Comparison of ENCODE assay signal across 17 cellular contexts in genomic region chr16:74568961-74569631, GRCh38. TPM values are rescaled to one million over a fixed set of nuclear protein-coding genes. Genes with fewer than 3 reads are reported as not detected.
DNase-seq lines count a peak whose midpoint lies in the region; ATAC-seq, FAIRE-seq and TF ChIP-seq lines count a peak whose summit lies in the region.
"Had no signal": no experiment of that assay in that cellular context is flagged by ENCODE, and none has a peak within 500 bp of the region (broad histone marks: within the 10 kb centered on the region; RNA-seq: fewer than 3 reads in every experiment).

No MANE protein-coding gene starts in this region.

- no peak overlapping the region for H4K91ac ChIP-seq in mesenchymal stem cell (ENCODE audit: low read length)

- H3K27ac Mint-ChIP-seq in CD4-positive, CD25-positive, alpha-beta regulatory T cell: peak overlapping the region in 1 of 3 donors; percentile 91
- H3K27ac Mint-ChIP-seq in HFFc6 (peak overlapping the region; percentile 14; the same call in 1 of the 2 replicates), CD14-positive monocyte (no peak overlapping the region)
- H3K27ac Mint-ChIP-seq: activated CD4-positive, alpha-beta memory T cell treated with anti-CD3 and anti-CD28 coated beads for 36 hours had no signal

- H3K36me3 Mint-ChIP-seq in CD4-positive, CD25-positive, alpha-beta regulatory T cell: peaks cover 13% of the 10 kb centered on the region
- H3K36me3 Mint-ChIP-seq in HFFc6 (ENCODE audit: low read depth) (0 out of 2 replicates have a peak, but pooled peaks cover 4% of the 10 kb centered on the region), CD14-positive monocyte (peaks cover 3% of the 10 kb centered on the region in 2 donors)
- H3K36me3 Mint-ChIP-seq: activated CD4-positive, alpha-beta memory T cell treated with anti-CD3 and anti-CD28 coated beads for 36 hours had no signal

- TF ChIP-seq CTCF in HFFc6 (IDR thresholded peaks at IDR 0.05) (no peak), bronchial epithelial cell (IDR thresholded peaks at IDR 0.05; ENCODE audit: insufficient read depth, low read length, severe bottlenecking) (no peak), uterus (IDR thresholded peaks at IDR 0.05) (no peak), CD14-positive monocyte (IDR thresholded peaks at IDR 0.05) (no peak)

- H2BK5ac ChIP-seq in mesenchymal stem cell (ENCODE audit: low read depth, low read length, poor library complexity, severe bottlenecking): no peak overlapping the region

- no peak overlapping the region for H3K4ac ChIP-seq in mesenchymal stem cell (ENCODE audit: low read depth in 1 of 2, low read length in 2 of 2)

- peaks cover 22% of the 10 kb centered on the region for H3K79me1 ChIP-seq in mesenchymal stem cell (replicated peaks; ENCODE audit: low read length, poor library complexity, severe bottlenecking)

- no peak overlapping the region for H2BK15ac ChIP-seq in mesenchymal stem cell (ENCODE audit: low read depth, poor library complexity, severe bottlenecking)

- H3K9ac ChIP-seq in mesenchymal stem cell (ENCODE audit: low read length): no peak overlapping the region

- H3K4me2 ChIP-seq in mesenchymal stem cell (ENCODE audit: low read length, poor library complexity, severe bottlenecking): no peak overlapping the region

- H2BK120ac ChIP-seq in mesenchymal stem cell (ENCODE audit: low read depth, low read length): no peak overlapping the region

- WGBS in mesenchymal stem cell: 93% methylated on average over 4 of the region's 5 CpGs

- H3K27me3 Mint-ChIP-seq in CD4-positive, CD25-positive, alpha-beta regulatory T cell: no peaks in the 10 kb centered on the region
- H3K27me3 Mint-ChIP-seq in HFFc6 (ENCODE audit: insufficient read depth) (no peaks in the 10 kb centered on the region), CD14-positive monocyte (ENCODE audit: low read depth in 3 of 3) (no peaks in the 10 kb centered on the region)
- H3K27me3 Mint-ChIP-seq: activated CD4-positive, alpha-beta memory T cell treated with anti-CD3 and anti-CD28 coated beads for 36 hours had no signal

- H4K8ac ChIP-seq in mesenchymal stem cell (ENCODE audit: low read length): peak overlapping the region; percentile 37

- H3K36me3 ChIP-seq in CD4-positive, CD25-positive, alpha-beta regulatory T cell (ENCODE audit: control insufficient read depth, insufficient read depth, low read length): no peaks in the 10 kb centered on the region
- H3K36me3 ChIP-seq in bronchial epithelial cell (ENCODE audit: control insufficient read depth, insufficient read depth, low read length) (no peaks in the 10 kb centered on the region), mesenchymal stem cell (ENCODE audit: control insufficient read depth in 1 of 2, insufficient read depth in 2 of 2, low read depth in 1 of 2, low read length in 2 of 2) (no peaks in the 10 kb centered on the region), uterus (no peaks in the 10 kb centered on the region)
- H3K36me3 ChIP-seq: cardiac muscle cell, lower lobe of right lung had no signal

- H3K4me3 ChIP-seq in CD4-positive, CD25-positive, alpha-beta regulatory T cell (ENCODE audit: low read depth, low read length): peak overlapping the region; percentile 38
- H3K4me3 ChIP-seq in bronchial epithelial cell (ENCODE audit: low read depth, low read length) (no peak overlapping the region), mesenchymal stem cell (ENCODE audit: insufficient read depth in 1 of 2, low read depth in 1 of 2, low read length in 2 of 2) (no peak overlapping the region), uterus (no peak overlapping the region)
- H3K4me3 ChIP-seq: cardiac muscle cell, lower lobe of right lung, skin epidermis had no signal

- no peaks in the 10 kb centered on the region for H3K27me3 ChIP-seq in CD4-positive, CD25-positive, alpha-beta regulatory T cell (ENCODE audit: control insufficient read depth, insufficient read depth, low read length)
- H3K27me3 ChIP-seq in bronchial epithelial cell (ENCODE audit: control insufficient read depth, insufficient read depth, low read length): no peaks in the 10 kb centered on the region
- H3K27me3 ChIP-seq in mesenchymal stem cell (ENCODE audit: control insufficient read depth in 1 of 2, insufficient read depth in 1 of 2, low read length in 2 of 2): no peaks in the 10 kb centered on the region
- no peaks in the 10 kb centered on the region for H3K27me3 ChIP-seq in uterus
- H3K27me3 ChIP-seq: cardiac muscle cell had no signal

- H2BK12ac ChIP-seq in mesenchymal stem cell (ENCODE audit: low read length in 2 of 2): no peak overlapping the region

- peaks cover 0 to 2% (median 0%) of the 10 kb centered on the region in 7 donors for H3K9me3 Mint-ChIP-seq in CD4-positive, CD25-positive, alpha-beta regulatory T cell
- no peaks in the 10 kb centered on the region for H3K9me3 Mint-ChIP-seq in HFFc6
- H3K9me3 Mint-ChIP-seq in CD14-positive monocyte: no peaks in the 10 kb centered on the region
- H3K9me3 Mint-ChIP-seq: activated CD4-positive, alpha-beta memory T cell treated with anti-CD3 and anti-CD28 coated beads for 36 hours had no signal

- H3K4me1 Mint-ChIP-seq in CD4-positive, CD25-positive, alpha-beta regulatory T cell: peaks cover 48 to 85% (median 71%) of the 10 kb centered on the region in 4 donors
- peaks cover 37% of the 10 kb centered on the region for H3K4me1 Mint-ChIP-seq in HFFc6 (ENCODE audit: low read depth)
- H3K4me1 Mint-ChIP-seq in CD14-positive monocyte: peaks cover 34% of the 10 kb centered on the region

- no peak overlapping the region for H3K14ac ChIP-seq in mesenchymal stem cell (ENCODE audit: low read length in 2 of 2)

- peak overlapping the region in 1 of 4 donors; percentile 49 for H3K4me3 Mint-ChIP-seq in CD4-positive, CD25-positive, alpha-beta regulatory T cell
- H3K4me3 Mint-ChIP-seq in HFFc6 (no peak overlapping the region), CD14-positive monocyte (no peak overlapping the region)
- H3K4me3 Mint-ChIP-seq: activated CD4-positive, alpha-beta memory T cell treated with anti-CD3 and anti-CD28 coated beads for 36 hours had no signal

- no peak overlapping the region for H2AFZ ChIP-seq in mesenchymal stem cell (ENCODE audit: low read depth, low read length)

- H2AK5ac ChIP-seq in mesenchymal stem cell (ENCODE audit: low read length, severe bottlenecking): no peak overlapping the region

- peaks cover 67% of the 10 kb centered on the region for H3K4me1 ChIP-seq in CD4-positive, CD25-positive, alpha-beta regulatory T cell (ENCODE audit: control insufficient read depth, insufficient read depth, low read length, poor library complexity, severe bottlenecking)
- H3K4me1 ChIP-seq in mesenchymal stem cell (ENCODE audit: control insufficient read depth, insufficient read depth, low read depth, low read length) (no peaks in the 10 kb centered on the region), uterus (no peaks in the 10 kb centered on the region)

- no peak overlapping the region for H3K18ac ChIP-seq in mesenchymal stem cell (ENCODE audit: low read depth in 1 of 2, low read length in 2 of 2)

- FAIRE-seq in bronchial epithelial cell (lab: Jason Lieb, UNC): no peak
- FAIRE-seq: endothelial cell of umbilical vein, RCC 7860 had no signal

- DNase-seq in CD4-positive, CD25-positive, alpha-beta regulatory T cell: no peak
- DNase-seq in HFFc6: peak; percentile 46
- DNase-seq in bronchial epithelial cell (ENCODE audit: low read depth): peak; percentile 35
- peak; percentile 48 for DNase-seq in mesenchymal stem cell
- DNase-seq in ecto neural progenitor cell (ENCODE audit: low spot score): no peak
- DNase-seq in uterus: no peak
- DNase-seq in CD14-positive monocyte (ENCODE audit: low spot score): no peak
- DNase-seq: activated CD4-positive, alpha-beta memory T cell treated with anti-CD3 and anti-CD28 coated beads for 36 hours; activated gamma-delta T cell; lower lobe of right lung; NCI-H1092 treated with DMSO at 0.1 percent for 48 hours; NCI-H446 had no signal

- no peak overlapping the region for H3K23ac ChIP-seq in mesenchymal stem cell (ENCODE audit: low read length in 2 of 2)

- intact Hi-C loops in uterus (cut with DNase I; ENCODE audit: low total_unique reads) (no loop called here), CD14-positive monocyte (cut with micrococcal nuclease) (no loop called here)

- no peak for TF ChIP-seq POLR2A in uterus (IDR thresholded peaks at IDR 0.05)

- H3K9me3 ChIP-seq in CD4-positive, CD25-positive, alpha-beta regulatory T cell (ENCODE audit: control insufficient read depth in 2 of 2, low read length in 2 of 2): no peaks in the 10 kb centered on the region
- H3K9me3 ChIP-seq in mesenchymal stem cell (ENCODE audit: control insufficient read depth, low read length) (no peaks in the 10 kb centered on the region), uterus (no peaks in the 10 kb centered on the region)
- H3K9me3 ChIP-seq: Caco-2, lower lobe of right lung had no signal

- no peak overlapping the region for H3K27ac ChIP-seq in CD4-positive, CD25-positive, alpha-beta regulatory T cell (ENCODE audit: insufficient read depth, low read length, poor library complexity, severe bottlenecking)
- no peak overlapping the region for H3K27ac ChIP-seq in mesenchymal stem cell (ENCODE audit: low read length, poor library complexity, severe bottlenecking)
- H3K27ac ChIP-seq in uterus: no peak overlapping the region
- H3K27ac ChIP-seq: cardiac muscle cell, lower lobe of right lung, skin epidermis had no signal

- ATAC-seq in CD4-positive, CD25-positive, alpha-beta regulatory T cell (ENCODE audit: low read depth in 2 of 2): no peak
- ATAC-seq: lower lobe of right lung had no signal

RNA-seq across cellular contexts. Expression of gene GLG1, which starts 37.8 kb away (rescaled TPM):
- total RNA-seq in CD4-positive, CD25-positive, alpha-beta regulatory T cell: 202 TPM
- 100 to 1,000 TPM; 147 to 156 (median 152) TPM for polyA plus RNA-seq in CD4-positive, CD25-positive, alpha-beta regulatory T cell
- total RNA-seq in HFFc6 (2021; fragmentation: NEBNext Ultra II Directional; extraction: Animal tissue kit (Norgen Biotek cat#: 25700)): 100 to 1,000 TPM; 149 to 167 (median 161) TPM
- total RNA-seq in bronchial epithelial cell: 65.0 and 71.2 TPM in 2 replicates
- polyA plus RNA-seq in mesenchymal stem cell (2013, experiment 1 of 2): 117 TPM
- 111 TPM for polyA plus RNA-seq in mesenchymal stem cell (2013, experiment 2 of 2)
- 100 to 1,000 TPM in 2 of 4 donors, 10 to 100 TPM in 2; 53.0 to 272 (median 127) TPM for total RNA-seq in uterus
- polyA plus RNA-seq in CD14-positive monocyte: 10 to 100 TPM; 40.3 to 69.1 TPM

Comparison
In these comparisons a context has a peak if more than half of its experiments do, and no peak if none do; other contexts are left out.
1. DNase-seq: peak in HFFc6 (single experiment), bronchial epithelial cell (single experiment) and mesenchymal stem cell (single experiment); none in CD4-positive, CD25-positive, alpha-beta regulatory T cell (0 of 3), ecto neural progenitor cell (single experiment), uterus (0 of 2) and CD14-positive monocyte (single experiment).